In genomic region chr11:2527621-2528291, GRCh38 we compare ENCODE assay signal across 12 cellular contexts.
DNase-seq lines count a peak whose midpoint lies in the region; ATAC-seq and TF ChIP-seq lines count a peak whose summit lies in the region.
"Had no signal": no experiment of that assay in that cellular context is flagged by ENCODE, and none has a peak within 500 bp of the region (broad histone marks: within the 10 kb centered on the region; RNA-seq: fewer than 3 reads in every experiment).

No MANE protein-coding gene starts in this region.

- no peak for ATAC-seq in mucosa of descending colon
- no peak for ATAC-seq in GM21717 (IDR thresholded peaks at IDR 0.05; ENCODE audit: unreplicated experiment)
- ATAC-seq in HG03196 (IDR thresholded peaks at IDR 0.05; ENCODE audit: unreplicated experiment) = no peak
- ATAC-seq in HG03045 (IDR thresholded peaks at IDR 0.05; ENCODE audit: unreplicated experiment) = no peak
- ATAC-seq: activated CD8-positive, alpha-beta T cell treated with anti-CD3 and anti-CD28 coated beads, Interleukin-2, amount 10 ng/mL, durations not matched to agents 7 days and 5 days had no signal

- H3K36me3 Mint-ChIP-seq in activated naive CD4-positive, alpha-beta T cell treated with anti-CD3 and anti-CD28 coated beads for 36 hours (ENCODE audit: low read depth) = no peaks in the 10 kb centered on the region
- peaks cover 50% of the 10 kb centered on the region for H3K36me3 Mint-ChIP-seq in dendritic cell treated with granulocyte-macrophage colony-stimulating factor and Interleukin-4, amounts not matched to agents 40 ng/mL and 50 ng/mL, for 4 days (ENCODE audit: low read depth)

- H3K4me3 Mint-ChIP-seq in activated naive CD4-positive, alpha-beta T cell treated with anti-CD3 and anti-CD28 coated beads for 36 hours = no peak overlapping the region
- peak overlapping the region; percentile 11 for H3K4me3 Mint-ChIP-seq in dendritic cell treated with granulocyte-macrophage colony-stimulating factor and Interleukin-4, amounts not matched to agents 40 ng/mL and 50 ng/mL, for 4 days

- intact Hi-C loops in activated naive CD4-positive, alpha-beta T cell treated with anti-CD3 and anti-CD28 coated beads for 36 hours (cut with micrococcal nuclease) = loop anchor here (5.0 kb wide), 1 partner anchor 80 kb away; the partner anchor contains the start of gene KCNQ1
- intact Hi-C loops in dendritic cell treated with granulocyte-macrophage colony-stimulating factor and Interleukin-4, amounts not matched to agents 40 ng/mL and 50 ng/mL, for 4 days (cut with micrococcal nuclease) = loop anchor here (2.0 to 10.0 kb wide), 3 partner anchors 47 to 333 kb away; partner anchors contain the start of gene KCNQ1
- intact Hi-C loops in mucosa of descending colon (cut with DNase I, micrococcal nuclease) = no loop called here

- H3K4me1 ChIP-seq in mucosa of descending colon (ENCODE audit: low read depth) = peaks cover 32% of the 10 kb centered on the region

- no peaks in the 10 kb centered on the region for H3K9me3 Mint-ChIP-seq in activated naive CD4-positive, alpha-beta T cell treated with anti-CD3 and anti-CD28 coated beads for 36 hours
- H3K9me3 Mint-ChIP-seq in dendritic cell treated with granulocyte-macrophage colony-stimulating factor and Interleukin-4, amounts not matched to agents 40 ng/mL and 50 ng/mL, for 4 days = no peaks in the 10 kb centered on the region

- H3K4me1 Mint-ChIP-seq in activated naive CD4-positive, alpha-beta T cell treated with anti-CD3 and anti-CD28 coated beads for 36 hours (ENCODE audit: low read depth) = peaks cover 29% of the 10 kb centered on the region
- H3K4me1 Mint-ChIP-seq in dendritic cell treated with granulocyte-macrophage colony-stimulating factor and Interleukin-4, amounts not matched to agents 40 ng/mL and 50 ng/mL, for 4 days (ENCODE audit: low read depth) = peaks cover 73% of the 10 kb centered on the region

- no peak overlapping the region for H3K4me3 ChIP-seq in mucosa of descending colon

- H3K9me3 ChIP-seq in mucosa of descending colon = no peaks in the 10 kb centered on the region

- no peaks in the 10 kb centered on the region for H3K27me3 Mint-ChIP-seq in activated naive CD4-positive, alpha-beta T cell treated with anti-CD3 and anti-CD28 coated beads for 36 hours (ENCODE audit: low read depth)
- H3K27me3 Mint-ChIP-seq in dendritic cell treated with granulocyte-macrophage colony-stimulating factor and Interleukin-4, amounts not matched to agents 40 ng/mL and 50 ng/mL, for 4 days = peaks cover 6% of the 10 kb centered on the region

- TF ChIP-seq CTCF in mucosa of descending colon (IDR thresholded peaks at IDR 0.05) = no peak

- DNase-seq in activated naive CD4-positive, alpha-beta T cell treated with anti-CD3 and anti-CD28 coated beads for 36 hours = peak; percentile 4
- no peak for DNase-seq in activated naive CD4-positive, alpha-beta T cell (lab: John Stamatoyannopoulos, UW)
- peak in 2 of 3 donors; percentile 55 for DNase-seq in mucosa of descending colon
- peak; percentile 41 for DNase-seq in ureter (ENCODE audit: low spot score)
- DNase-seq: activated CD8-positive, alpha-beta T cell treated with anti-CD3 and anti-CD28 coated beads, Interleukin-2, amount 10 ng/mL, durations not matched to agents 7 days and 5 days; NCI-H1417; NCI-H524; T-helper 9 cell had no signal

- H3K27ac Mint-ChIP-seq in activated naive CD4-positive, alpha-beta T cell treated with anti-CD3 and anti-CD28 coated beads for 36 hours = no peak overlapping the region
- H3K27ac Mint-ChIP-seq in dendritic cell treated with granulocyte-macrophage colony-stimulating factor and Interleukin-4, amounts not matched to agents 40 ng/mL and 50 ng/mL, for 4 days = peak overlapping the region; percentile 92
- H3K27ac Mint-ChIP-seq: activated CD8-positive, alpha-beta T cell treated with anti-CD3 and anti-CD28 coated beads, Interleukin-2, amount 10 ng/mL, durations not matched to agents 7 days and 5 days had no signal

- CTCF ChIA-PET in activated naive CD4-positive, alpha-beta T cell treated with anti-CD3 and anti-CD28 coated beads for 36 hours (lab: Charles Lee) = interaction anchor here (0.8 to 1.4 kb wide), 3 partner anchors 82 to 360 kb away, joined by 4 to 6 read pairs (median 4); no protein-coding TSS in a partner anchor

- H3K36me3 ChIP-seq in mucosa of descending colon (ENCODE audit: low read depth) = no peaks in the 10 kb centered on the region

Comparison
In these comparisons a context has a peak if more than half of its experiments do, and no peak if none do; other contexts are left out.
1. DNase-seq: peak in activated naive CD4-positive, alpha-beta T cell treated with anti-CD3 and anti-CD28 coated beads for 36 hours (single experiment), mucosa of descending colon (2 of 3) and ureter (single experiment); none in activated naive CD4-positive, alpha-beta T cell (0 of 4).
2. intact Hi-C loops: an anchor here in activated naive CD4-positive, alpha-beta T cell treated with anti-CD3 and anti-CD28 coated beads for 36 hours (5.0 kb wide) and dendritic cell treated with granulocyte-macrophage colony-stimulating factor and Interleukin-4, amounts not matched to agents 40 ng/mL and 50 ng/mL, for 4 days (2.0 to 10.0 kb wide); none called in mucosa of descending colon.